14 cellular contexts compared by ENCODE assay signal in genomic region chr13:28056970-28057712, GRCh38. TPM values are rescaled to one million over a fixed set of nuclear protein-coding genes. Genes with fewer than 3 reads are reported as not detected.
DNase-seq lines count a peak whose midpoint lies in the region; ATAC-seq and TF ChIP-seq lines count a peak whose summit lies in the region.
"Had no signal": no experiment of that assay in that cellular context is flagged by ENCODE, and none has a peak within 500 bp of the region (broad histone marks: within the 10 kb centered on the region; RNA-seq: fewer than 3 reads in every experiment).

No MANE protein-coding gene starts in this region.

- peaks cover 26% of the 10 kb centered on the region for H3K4me1 Mint-ChIP-seq in stimulated activated memory B cell treated with anti-CD40 and anti-IgM and Interleukin-4, amounts not matched to agents 10 μg/mL and 1 μg/mL and 100 μg/mL, for 72 hours

- peak overlapping the region; percentile 43 for H3K4me3 Mint-ChIP-seq in stimulated activated memory B cell treated with anti-CD40 and anti-IgM and Interleukin-4, amounts not matched to agents 10 μg/mL and 1 μg/mL and 100 μg/mL, for 72 hours
- H3K4me3 Mint-ChIP-seq: dendritic cell treated with granulocyte-macrophage colony-stimulating factor and Interleukin-4, amounts not matched to agents 40 ng/mL and 50 ng/mL, for 4 days had no signal

- no peaks in the 10 kb centered on the region for H3K9me3 Mint-ChIP-seq in stimulated activated memory B cell treated with anti-CD40 and anti-IgM and Interleukin-4, amounts not matched to agents 10 μg/mL and 1 μg/mL and 100 μg/mL, for 72 hours
- H3K9me3 Mint-ChIP-seq: dendritic cell treated with granulocyte-macrophage colony-stimulating factor and Interleukin-4, amounts not matched to agents 40 ng/mL and 50 ng/mL, for 4 days had no signal

- no peak for TF ChIP-seq POLR2A in adrenal gland (IDR thresholded peaks at IDR 0.05)

- peak overlapping the region; percentile 79 for H3K27ac Mint-ChIP-seq in stimulated activated memory B cell treated with anti-CD40 and anti-IgM and Interleukin-4, amounts not matched to agents 10 μg/mL and 1 μg/mL and 100 μg/mL, for 72 hours

- intact Hi-C loops in adrenal gland (cut with DNase I) = no loop called here

- H3K27me3 Mint-ChIP-seq in stimulated activated memory B cell treated with anti-CD40 and anti-IgM and Interleukin-4, amounts not matched to agents 10 μg/mL and 1 μg/mL and 100 μg/mL, for 72 hours = no peaks in the 10 kb centered on the region
- H3K27me3 Mint-ChIP-seq: dendritic cell treated with granulocyte-macrophage colony-stimulating factor and Interleukin-4, amounts not matched to agents 40 ng/mL and 50 ng/mL, for 4 days had no signal

- TF ChIP-seq CTCF in adrenal gland (IDR thresholded peaks at IDR 0.05) = no peak

- H3K27ac ChIP-seq in adrenal gland = no peak overlapping the region
- H3K27ac ChIP-seq: SJSA1, tibial artery had no signal

- H3K9me3 ChIP-seq in adrenal gland (replicated peaks in 1 of 3) = no peaks in the 10 kb centered on the region
- H3K9me3 ChIP-seq: SJSA1, tibial artery had no signal

- H3K36me3 ChIP-seq in adrenal gland (replicated peaks in 1 of 2) = no peaks in the 10 kb centered on the region
- H3K36me3 ChIP-seq: SJSA1, tibial artery had no signal

- no peak overlapping the region for H3K4me3 ChIP-seq in adrenal gland
- H3K4me3 ChIP-seq: SJSA1, smooth muscle cell, tibial artery had no signal

- H3K36me3 Mint-ChIP-seq in stimulated activated memory B cell treated with anti-CD40 and anti-IgM and Interleukin-4, amounts not matched to agents 10 μg/mL and 1 μg/mL and 100 μg/mL, for 72 hours = no peaks in the 10 kb centered on the region

- peaks cover 3% of the 10 kb centered on the region for H3K27me3 ChIP-seq in adrenal gland
- H3K27me3 ChIP-seq: SJSA1 had no signal

- 66 to 79% (median 72%) methylated on average over 13 of the region's 13 CpGs for WGBS in adrenal gland, 4 donors

- ATAC-seq in GM18870 (IDR thresholded peaks at IDR 0.05; ENCODE audit: unreplicated experiment) (peak; percentile 79), GM21717 (IDR thresholded peaks at IDR 0.05; ENCODE audit: unreplicated experiment) (peak; percentile 74), HG03159 (IDR thresholded peaks at IDR 0.05; ENCODE audit: unreplicated experiment) (peak; percentile 54)
- ATAC-seq in stimulated activated memory B cell treated with anti-CD40 and anti-IgM and Interleukin-4, amounts not matched to agents 10 μg/mL and 1 μg/mL and 100 μg/mL, for 72 hours = peak; percentile 92

- DNase-seq in activated CD8-positive, alpha-beta memory T cell treated with anti-CD3 and anti-CD28 coated beads for 24 hours = no peak
- no peak for DNase-seq in adrenal gland
- no peak for DNase-seq in NCI-H1417 (lab: John Stamatoyannopoulos, UW)
- DNase-seq: activated CD8-positive, alpha-beta memory T cell treated with anti-CD3 and anti-CD28 coated beads, Interleukin-2, amount 50 U/mL, for 4 hours; NCI-H2081 treated with DMSO at 0.1 percent for 48 hours; tibial artery had no signal

- H3K4me1 ChIP-seq in adrenal gland (replicated peaks in 1 of 2) = no peaks in the 10 kb centered on the region
- H3K4me1 ChIP-seq: SJSA1, tibial artery had no signal

RNA-seq across cellular contexts. Expression of gene FLT3, which starts 43.2 kb away (rescaled TPM):
- total RNA-seq in adrenal gland = 1 to 10 TPM in 1 of 8 donors, under 1 TPM in 7; 0.06 to 1.0 (median 0.33) TPM
- polyA plus RNA-seq in adrenal gland = under 1 TPM; 0.13 to 0.64 (median 0.22) TPM
- total RNA-seq: LHCN-M2, SJSA1, smooth muscle cell had no signal
- polyA plus RNA-seq: smooth muscle cell had no signal
